8 cellular contexts compared by ENCODE assay signal in genomic region chr6:157822221-157823000, GRCh38. TPM values are rescaled to one million over a fixed set of nuclear protein-coding genes. Genes with fewer than 3 reads are reported as not detected.
DNase-seq lines count a peak whose midpoint lies in the region; TF ChIP-seq lines count a peak whose summit lies in the region.

No MANE protein-coding gene starts in this region.

- peaks cover 18% of the 10 kb centered on the region for H3K9me3 ChIP-seq in BLaER1

- peaks cover 34% of the 10 kb centered on the region for H3K4me1 Mint-ChIP-seq in activated CD4-positive, alpha-beta T cell treated with anti-CD3 and anti-CD28 coated beads, Interleukin-2, amount 10 ng/mL, durations not matched to agents 24 days and 14 days
- peaks cover 19% of the 10 kb centered on the region for H3K4me1 Mint-ChIP-seq in nephron

- H3K4me2 ChIP-seq in BLaER1: peak overlapping the region; percentile 94

- H4K20me1 ChIP-seq in BLaER1: peaks cover 30% of the 10 kb centered on the region

- no peaks in the 10 kb centered on the region for H3K36me3 ChIP-seq in BLaER1

- H3K4me1 ChIP-seq in BLaER1: peaks cover 23% of the 10 kb centered on the region

- peak overlapping the region; percentile 67 for H3K4me3 Mint-ChIP-seq in activated CD4-positive, alpha-beta T cell treated with anti-CD3 and anti-CD28 coated beads, Interleukin-2, amount 10 ng/mL, durations not matched to agents 24 days and 14 days
- H3K4me3 Mint-ChIP-seq in nephron: peak overlapping the region; percentile 79 to 87 (median 82)

- H3K27me3 Mint-ChIP-seq in activated CD4-positive, alpha-beta T cell treated with anti-CD3 and anti-CD28 coated beads, Interleukin-2, amount 10 ng/mL, durations not matched to agents 24 days and 14 days: peaks cover 35% of the 10 kb centered on the region
- peaks cover 8% of the 10 kb centered on the region for H3K27me3 Mint-ChIP-seq in nephron (ENCODE audit: low read depth)

- no peak for TF ChIP-seq POLR2A in erythroblast (IDR thresholded peaks at IDR 0.05; ENCODE audit: low read length)

- POLR2A ChIA-PET in HEK293T (lab: Yijun Ruan, JAX): interaction anchor here (1.0 kb wide), 1 partner anchor 11 kb away, joined by 3 read pairs; no protein-coding TSS in a partner anchor

- CTCF ChIA-PET in HEK293T (lab: Yijun Ruan, JAX): no interaction called here

- no peak overlapping the region for H3K27ac ChIP-seq in BLaER1

- peak overlapping the region; percentile 60; the same call in 1 of the 2 replicates for H3K9ac ChIP-seq in BLaER1

- TF ChIP-seq CTCF in nephron (IDR thresholded peaks at IDR 0.05; ENCODE audit: unreplicated experiment in 3 of 3): no peak

- H3K9me3 Mint-ChIP-seq in activated CD4-positive, alpha-beta T cell treated with anti-CD3 and anti-CD28 coated beads, Interleukin-2, amount 10 ng/mL, durations not matched to agents 24 days and 14 days: no peaks in the 10 kb centered on the region
- H3K9me3 Mint-ChIP-seq in nephron: no peaks in the 10 kb centered on the region

- intact Hi-C loops in activated CD4-positive, alpha-beta T cell treated with anti-CD3 and anti-CD28 coated beads, Interleukin-2, amount 10 ng/mL, durations not matched to agents 24 days and 14 days (cut with micrococcal nuclease): loop anchor here (5.0 kb wide), 2 partner anchors 140 to 160 kb away; partner anchors contain the start of gene SYNJ2

- peak overlapping the region; percentile 67 for H3K4me3 ChIP-seq in BLaER1

- H3K27me3 ChIP-seq in BLaER1: peaks cover 59% of the 10 kb centered on the region

- peak overlapping the region; percentile 83 for H3K27ac Mint-ChIP-seq in activated CD4-positive, alpha-beta T cell treated with anti-CD3 and anti-CD28 coated beads, Interleukin-2, amount 10 ng/mL, durations not matched to agents 24 days and 14 days
- H3K27ac Mint-ChIP-seq in nephron: peak overlapping the region; percentile 90 to 96 (median 92)

- peaks cover 16% of the 10 kb centered on the region for H3K36me3 Mint-ChIP-seq in activated CD4-positive, alpha-beta T cell treated with anti-CD3 and anti-CD28 coated beads, Interleukin-2, amount 10 ng/mL, durations not matched to agents 24 days and 14 days (ENCODE audit: low read depth)
- H3K36me3 Mint-ChIP-seq in nephron (ENCODE audit: low read depth): no peaks in the 10 kb centered on the region

- DNase-seq in HEK293T (ENCODE audit: extremely low spot score): peak; percentile 37
- no peak for DNase-seq in activated CD4-positive, alpha-beta T cell treated with anti-CD3 and anti-CD28 coated beads, Interleukin-2, amount 10 ng/mL, durations not matched to agents 24 days and 14 days
- DNase-seq in erythroblast (lab: John Stamatoyannopoulos, UW): peak; percentile 77 to 88
- DNase-seq in NCI-H82 treated with DMSO at 0.1 percent for 48 hours (lab: John Stamatoyannopoulos, UW; ENCODE audit: unreplicated experiment): no peak
- DNase-seq in pons (ENCODE audit: low spot score): no peak
- no peak for DNase-seq in COLO668 (lab: John Stamatoyannopoulos, UW; ENCODE audit: unreplicated experiment)

TF ChIP-seq in HEK293T, 16 proteins besides CTCF, POLR2A, EP300 and RAD21:
- TF ChIP-seq CTBP1 (IDR thresholded peaks at IDR 0.05; ENCODE audit: borderline replicate concordance) (no peak), LEF1 (IDR thresholded peaks at IDR 0.05; ENCODE audit: borderline replicate concordance) (no peak), ELF4 (IDR thresholded peaks at IDR 0.05) (no peak), PKNOX1 (IDR thresholded peaks at IDR 0.05) (no peak), L3MBTL2 (conservative IDR thresholded peaks at IDR 0.05) (peak; percentile 81), FOXM1 (IDR thresholded peaks at IDR 0.05; ENCODE audit: borderline replicate concordance) (no peak), ZNF384 (IDR thresholded peaks at IDR 0.05) (no peak)

RNA-seq across cellular contexts. Expression of gene SNX9, which starts 0.6 kb away (rescaled TPM):
- 33.7 and 34.0 TPM in 2 replicates for total RNA-seq in activated CD4-positive, alpha-beta T cell treated with anti-CD3 and anti-CD28 coated beads, Interleukin-2, amount 10 ng/mL, durations not matched to agents 24 days and 14 days

Comparison
In these comparisons a context has a peak if more than half of its experiments do, and no peak if none do; other contexts are left out.
1. DNase-seq: peak in HEK293T (single experiment) and erythroblast (2 of 2); none in activated CD4-positive, alpha-beta T cell treated with anti-CD3 and anti-CD28 coated beads, Interleukin-2, amount 10 ng/mL, durations not matched to agents 24 days and 14 days (single experiment), NCI-H82 treated with DMSO at 0.1 percent for 48 hours (single experiment), pons (single experiment) and COLO668 (single experiment).